In the genomic region with DNA sequence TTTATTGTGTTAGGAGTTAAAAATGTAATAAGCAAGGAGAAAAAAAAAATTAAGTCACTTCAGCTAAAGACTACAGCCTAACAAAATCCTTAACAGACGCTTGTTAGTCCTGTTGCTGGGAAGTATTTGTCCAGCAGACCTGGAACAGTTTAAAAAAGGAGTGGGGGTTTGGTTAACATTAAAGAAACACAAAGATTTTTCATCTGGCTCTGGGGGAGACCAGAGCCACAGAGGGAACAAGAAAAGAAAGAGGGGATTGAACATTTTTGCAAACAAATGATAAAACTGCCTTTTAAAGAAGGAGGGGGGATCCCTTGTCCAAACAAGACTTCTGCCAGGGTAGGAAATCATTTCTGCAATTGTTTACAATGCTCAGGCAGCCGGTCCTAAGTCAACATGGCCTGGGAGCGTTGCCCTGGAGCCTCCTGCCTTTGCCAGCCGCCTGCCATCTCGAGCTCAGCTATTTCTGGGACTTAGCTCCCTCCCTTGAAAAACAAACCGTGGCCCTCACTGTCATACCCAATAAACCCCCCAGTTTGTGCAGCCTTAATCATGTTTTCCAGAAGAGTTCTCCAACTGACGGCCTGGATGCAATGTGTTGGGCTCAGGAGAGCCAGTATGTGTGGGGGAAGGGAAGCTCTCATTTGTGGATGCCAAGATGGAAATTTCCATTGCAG, we compare ENCODE assay signal across 1 cellular context.
TF ChIP-seq lines count a peak whose summit lies in the region.

No MANE protein-coding gene starts in this region.

TF ChIP-seq in HepG2, 621 proteins besides CTCF, POLR2A, EP300 and RAD21 (continued from another document and continues in another):
- TF ChIP-seq, protein P1, sequence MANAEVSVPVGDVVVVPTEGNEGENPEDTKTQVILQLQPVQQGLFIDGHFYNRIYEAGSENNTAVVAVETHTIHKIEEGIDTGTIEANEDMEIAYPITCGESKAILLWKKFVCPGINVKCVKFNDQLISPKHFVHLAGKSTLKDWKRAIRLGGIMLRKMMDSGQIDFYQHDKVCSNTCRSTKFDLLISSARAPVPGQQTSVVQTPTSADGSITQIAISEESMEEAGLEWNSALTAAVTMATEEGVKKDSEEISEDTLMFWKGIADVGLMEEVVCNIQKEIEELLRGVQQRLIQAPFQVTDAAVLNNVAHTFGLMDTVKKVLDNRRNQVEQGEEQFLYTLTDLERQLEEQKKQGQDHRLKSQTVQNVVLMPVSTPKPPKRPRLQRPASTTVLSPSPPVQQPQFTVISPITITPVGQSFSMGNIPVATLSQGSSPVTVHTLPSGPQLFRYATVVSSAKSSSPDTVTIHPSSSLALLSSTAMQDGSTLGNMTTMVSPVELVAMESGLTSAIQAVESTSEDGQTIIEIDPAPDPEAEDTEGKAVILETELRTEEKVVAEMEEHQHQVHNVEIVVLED (CRISPR knock-in tag; IDR thresholded peaks at IDR 0.05; ENCODE audit: borderline replicate concordance): peak; percentile 26; the same call in 1 of the 2 replicates
- peak; percentile 71 for TF ChIP-seq NR2F6 (IDR thresholded peaks at IDR 0.05)
- TF ChIP-seq NR2F6 (CRISPR knock-in tag; IDR thresholded peaks at IDR 0.05): peak; percentile 75
- TF ChIP-seq ZNF775 (CRISPR knock-in tag; IDR thresholded peaks at IDR 0.05; ENCODE audit: borderline replicate concordance): no peak
- no peak for TF ChIP-seq ZSCAN20 (CRISPR knock-in tag; IDR thresholded peaks at IDR 0.05; ENCODE audit: borderline replicate concordance)
- TF ChIP-seq DMAP1 (CRISPR knock-in tag; IDR thresholded peaks at IDR 0.05): no peak; the same call in 1 of the 2 replicates
- peak; percentile 50; the same call in 1 of the 2 replicates for TF ChIP-seq ZNF160 (CRISPR knock-in tag; IDR thresholded peaks at IDR 0.05)
- TF ChIP-seq, protein P2, sequence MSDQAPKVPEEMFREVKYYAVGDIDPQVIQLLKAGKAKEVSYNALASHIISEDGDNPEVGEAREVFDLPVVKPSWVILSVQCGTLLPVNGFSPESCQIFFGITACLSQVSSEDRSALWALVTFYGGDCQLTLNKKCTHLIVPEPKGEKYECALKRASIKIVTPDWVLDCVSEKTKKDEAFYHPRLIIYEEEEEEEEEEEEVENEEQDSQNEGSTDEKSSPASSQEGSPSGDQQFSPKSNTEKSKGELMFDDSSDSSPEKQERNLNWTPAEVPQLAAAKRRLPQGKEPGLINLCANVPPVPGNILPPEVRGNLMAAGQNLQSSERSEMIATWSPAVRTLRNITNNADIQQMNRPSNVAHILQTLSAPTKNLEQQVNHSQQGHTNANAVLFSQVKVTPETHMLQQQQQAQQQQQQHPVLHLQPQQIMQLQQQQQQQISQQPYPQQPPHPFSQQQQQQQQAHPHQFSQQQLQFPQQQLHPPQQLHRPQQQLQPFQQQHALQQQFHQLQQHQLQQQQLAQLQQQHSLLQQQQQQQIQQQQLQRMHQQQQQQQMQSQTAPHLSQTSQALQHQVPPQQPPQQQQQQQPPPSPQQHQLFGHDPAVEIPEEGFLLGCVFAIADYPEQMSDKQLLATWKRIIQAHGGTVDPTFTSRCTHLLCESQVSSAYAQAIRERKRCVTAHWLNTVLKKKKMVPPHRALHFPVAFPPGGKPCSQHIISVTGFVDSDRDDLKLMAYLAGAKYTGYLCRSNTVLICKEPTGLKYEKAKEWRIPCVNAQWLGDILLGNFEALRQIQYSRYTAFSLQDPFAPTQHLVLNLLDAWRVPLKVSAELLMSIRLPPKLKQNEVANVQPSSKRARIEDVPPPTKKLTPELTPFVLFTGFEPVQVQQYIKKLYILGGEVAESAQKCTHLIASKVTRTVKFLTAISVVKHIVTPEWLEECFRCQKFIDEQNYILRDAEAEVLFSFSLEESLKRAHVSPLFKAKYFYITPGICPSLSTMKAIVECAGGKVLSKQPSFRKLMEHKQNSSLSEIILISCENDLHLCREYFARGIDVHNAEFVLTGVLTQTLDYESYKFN (CRISPR knock-in tag; conservative IDR thresholded peaks at IDR 0.05): peak; percentile 98
- TF ChIP-seq, protein P3, sequence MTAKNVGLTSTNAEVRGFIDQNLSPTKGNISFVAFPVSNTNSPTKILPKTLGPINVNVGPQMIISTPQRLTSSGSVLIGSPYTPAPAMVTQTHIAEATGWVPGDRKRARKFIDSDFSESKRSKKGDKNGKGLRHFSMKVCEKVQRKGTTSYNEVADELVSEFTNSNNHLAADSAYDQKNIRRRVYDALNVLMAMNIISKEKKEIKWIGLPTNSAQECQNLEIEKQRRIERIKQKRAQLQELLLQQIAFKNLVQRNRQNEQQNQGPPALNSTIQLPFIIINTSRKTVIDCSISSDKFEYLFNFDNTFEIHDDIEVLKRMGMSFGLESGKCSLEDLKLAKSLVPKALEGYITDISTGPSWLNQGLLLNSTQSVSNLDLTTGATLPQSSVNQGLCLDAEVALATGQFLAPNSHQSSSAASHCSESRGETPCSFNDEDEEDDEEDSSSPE (CRISPR knock-in tag; IDR thresholded peaks at IDR 0.05): 0 out of 2 replicates have a peak, but pooled peaks have one; percentile 21
- TF ChIP-seq, protein P4, sequence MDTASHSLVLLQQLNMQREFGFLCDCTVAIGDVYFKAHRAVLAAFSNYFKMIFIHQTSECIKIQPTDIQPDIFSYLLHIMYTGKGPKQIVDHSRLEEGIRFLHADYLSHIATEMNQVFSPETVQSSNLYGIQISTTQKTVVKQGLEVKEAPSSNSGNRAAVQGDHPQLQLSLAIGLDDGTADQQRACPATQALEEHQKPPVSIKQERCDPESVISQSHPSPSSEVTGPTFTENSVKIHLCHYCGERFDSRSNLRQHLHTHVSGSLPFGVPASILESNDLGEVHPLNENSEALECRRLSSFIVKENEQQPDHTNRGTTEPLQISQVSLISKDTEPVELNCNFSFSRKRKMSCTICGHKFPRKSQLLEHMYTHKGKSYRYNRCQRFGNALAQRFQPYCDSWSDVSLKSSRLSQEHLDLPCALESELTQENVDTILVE (CRISPR knock-in tag; IDR thresholded peaks at IDR 0.05): peak; percentile 60; the same call in 1 of the 2 replicates
- TF ChIP-seq, protein P5, sequence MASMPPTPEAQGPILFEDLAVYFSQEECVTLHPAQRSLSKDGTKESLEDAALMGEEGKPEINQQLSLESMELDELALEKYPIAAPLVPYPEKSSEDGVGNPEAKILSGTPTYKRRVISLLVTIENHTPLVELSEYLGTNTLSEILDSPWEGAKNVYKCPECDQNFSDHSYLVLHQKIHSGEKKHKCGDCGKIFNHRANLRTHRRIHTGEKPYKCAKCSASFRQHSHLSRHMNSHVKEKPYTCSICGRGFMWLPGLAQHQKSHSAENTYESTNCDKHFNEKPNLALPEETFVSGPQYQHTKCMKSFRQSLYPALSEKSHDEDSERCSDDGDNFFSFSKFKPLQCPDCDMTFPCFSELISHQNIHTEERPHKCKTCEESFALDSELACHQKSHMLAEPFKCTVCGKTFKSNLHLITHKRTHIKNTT (CRISPR knock-in tag; IDR thresholded peaks at IDR 0.05): no peak
- TF ChIP-seq ZNF619 (CRISPR knock-in tag; IDR thresholded peaks at IDR 0.05): 0 out of 2 replicates have a peak, but pooled peaks have one; percentile 62
- no peak for TF ChIP-seq CREB1 (IDR thresholded peaks at IDR 0.05)
- TF ChIP-seq CREB1 (CRISPR knock-in tag; IDR thresholded peaks at IDR 0.05): peak; percentile 65
- TF ChIP-seq TBX2 (CRISPR knock-in tag; IDR thresholded peaks at IDR 0.05; ENCODE audit: borderline replicate concordance): peak; percentile 94
- TF ChIP-seq KDM6A (CRISPR knock-in tag; IDR thresholded peaks at IDR 0.05; ENCODE audit: low read depth): peak; percentile 66; the same call in 1 of the 2 replicates
- TF ChIP-seq, protein P6, sequence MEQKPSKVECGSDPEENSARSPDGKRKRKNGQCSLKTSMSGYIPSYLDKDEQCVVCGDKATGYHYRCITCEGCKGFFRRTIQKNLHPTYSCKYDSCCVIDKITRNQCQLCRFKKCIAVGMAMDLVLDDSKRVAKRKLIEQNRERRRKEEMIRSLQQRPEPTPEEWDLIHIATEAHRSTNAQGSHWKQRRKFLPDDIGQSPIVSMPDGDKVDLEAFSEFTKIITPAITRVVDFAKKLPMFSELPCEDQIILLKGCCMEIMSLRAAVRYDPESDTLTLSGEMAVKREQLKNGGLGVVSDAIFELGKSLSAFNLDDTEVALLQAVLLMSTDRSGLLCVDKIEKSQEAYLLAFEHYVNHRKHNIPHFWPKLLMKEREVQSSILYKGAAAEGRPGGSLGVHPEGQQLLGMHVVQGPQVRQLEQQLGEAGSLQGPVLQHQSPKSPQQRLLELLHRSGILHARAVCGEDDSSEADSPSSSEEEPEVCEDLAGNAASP (CRISPR knock-in tag; IDR thresholded peaks at IDR 0.05; ENCODE audit: borderline replicate concordance): peak; percentile 63; the same call in 1 of the 2 replicates
- 0 out of 2 replicates have a peak, but pooled peaks have one; percentile 17 for TF ChIP-seq MAFF (IDR thresholded peaks at IDR 0.05; ENCODE audit: low read depth, low read length)
- TF ChIP-seq ZNF430 (CRISPR knock-in tag; IDR thresholded peaks at IDR 0.05): peak; percentile 86
- TF ChIP-seq ARNTL (CRISPR knock-in tag; IDR thresholded peaks at IDR 0.05): no peak
- TF ChIP-seq ERF (CRISPR knock-in tag; IDR thresholded peaks at IDR 0.05): peak; percentile 69; the same call in 1 of the 2 replicates
- TF ChIP-seq EHMT2 (IDR thresholded peaks at IDR 0.05; ENCODE audit: borderline replicate concordance, low read depth, low read length): 0 out of 2 replicates have a peak, but pooled peaks have one; percentile 49
- TF ChIP-seq CEBPG (CRISPR knock-in tag; IDR thresholded peaks at IDR 0.05): peak; percentile 69
- peak; percentile 76 for TF ChIP-seq HNF4A (CRISPR knock-in tag; IDR thresholded peaks at IDR 0.05)
- TF ChIP-seq, protein P7, sequence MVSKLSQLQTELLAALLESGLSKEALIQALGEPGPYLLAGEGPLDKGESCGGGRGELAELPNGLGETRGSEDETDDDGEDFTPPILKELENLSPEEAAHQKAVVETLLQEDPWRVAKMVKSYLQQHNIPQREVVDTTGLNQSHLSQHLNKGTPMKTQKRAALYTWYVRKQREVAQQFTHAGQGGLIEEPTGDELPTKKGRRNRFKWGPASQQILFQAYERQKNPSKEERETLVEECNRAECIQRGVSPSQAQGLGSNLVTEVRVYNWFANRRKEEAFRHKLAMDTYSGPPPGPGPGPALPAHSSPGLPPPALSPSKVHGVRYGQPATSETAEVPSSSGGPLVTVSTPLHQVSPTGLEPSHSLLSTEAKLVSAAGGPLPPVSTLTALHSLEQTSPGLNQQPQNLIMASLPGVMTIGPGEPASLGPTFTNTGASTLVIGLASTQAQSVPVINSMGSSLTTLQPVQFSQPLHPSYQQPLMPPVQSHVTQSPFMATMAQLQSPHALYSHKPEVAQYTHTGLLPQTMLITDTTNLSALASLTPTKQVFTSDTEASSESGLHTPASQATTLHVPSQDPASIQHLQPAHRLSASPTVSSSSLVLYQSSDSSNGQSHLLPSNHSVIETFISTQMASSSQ (IDR thresholded peaks at IDR 0.05; ENCODE audit: low read depth): peak; percentile 81
- TF ChIP-seq, protein P7 (CRISPR knock-in tag; IDR thresholded peaks at IDR 0.05; ENCODE audit: borderline replicate concordance): peak; percentile 86
- TF ChIP-seq, protein P8, sequence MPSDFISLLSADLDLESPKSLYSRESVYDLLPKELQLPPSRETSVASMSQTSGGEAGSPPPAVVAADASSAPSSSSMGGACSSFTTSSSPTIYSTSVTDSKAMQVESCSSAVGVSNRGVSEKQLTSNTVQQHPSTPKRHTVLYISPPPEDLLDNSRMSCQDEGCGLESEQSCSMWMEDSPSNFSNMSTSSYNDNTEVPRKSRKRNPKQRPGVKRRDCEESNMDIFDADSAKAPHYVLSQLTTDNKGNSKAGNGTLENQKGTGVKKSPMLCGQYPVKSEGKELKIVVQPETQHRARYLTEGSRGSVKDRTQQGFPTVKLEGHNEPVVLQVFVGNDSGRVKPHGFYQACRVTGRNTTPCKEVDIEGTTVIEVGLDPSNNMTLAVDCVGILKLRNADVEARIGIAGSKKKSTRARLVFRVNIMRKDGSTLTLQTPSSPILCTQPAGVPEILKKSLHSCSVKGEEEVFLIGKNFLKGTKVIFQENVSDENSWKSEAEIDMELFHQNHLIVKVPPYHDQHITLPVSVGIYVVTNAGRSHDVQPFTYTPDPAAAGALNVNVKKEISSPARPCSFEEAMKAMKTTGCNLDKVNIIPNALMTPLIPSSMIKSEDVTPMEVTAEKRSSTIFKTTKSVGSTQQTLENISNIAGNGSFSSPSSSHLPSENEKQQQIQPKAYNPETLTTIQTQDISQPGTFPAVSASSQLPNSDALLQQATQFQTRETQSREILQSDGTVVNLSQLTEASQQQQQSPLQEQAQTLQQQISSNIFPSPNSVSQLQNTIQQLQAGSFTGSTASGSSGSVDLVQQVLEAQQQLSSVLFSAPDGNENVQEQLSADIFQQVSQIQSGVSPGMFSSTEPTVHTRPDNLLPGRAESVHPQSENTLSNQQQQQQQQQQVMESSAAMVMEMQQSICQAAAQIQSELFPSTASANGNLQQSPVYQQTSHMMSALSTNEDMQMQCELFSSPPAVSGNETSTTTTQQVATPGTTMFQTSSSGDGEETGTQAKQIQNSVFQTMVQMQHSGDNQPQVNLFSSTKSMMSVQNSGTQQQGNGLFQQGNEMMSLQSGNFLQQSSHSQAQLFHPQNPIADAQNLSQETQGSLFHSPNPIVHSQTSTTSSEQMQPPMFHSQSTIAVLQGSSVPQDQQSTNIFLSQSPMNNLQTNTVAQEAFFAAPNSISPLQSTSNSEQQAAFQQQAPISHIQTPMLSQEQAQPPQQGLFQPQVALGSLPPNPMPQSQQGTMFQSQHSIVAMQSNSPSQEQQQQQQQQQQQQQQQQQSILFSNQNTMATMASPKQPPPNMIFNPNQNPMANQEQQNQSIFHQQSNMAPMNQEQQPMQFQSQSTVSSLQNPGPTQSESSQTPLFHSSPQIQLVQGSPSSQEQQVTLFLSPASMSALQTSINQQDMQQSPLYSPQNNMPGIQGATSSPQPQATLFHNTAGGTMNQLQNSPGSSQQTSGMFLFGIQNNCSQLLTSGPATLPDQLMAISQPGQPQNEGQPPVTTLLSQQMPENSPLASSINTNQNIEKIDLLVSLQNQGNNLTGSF (CRISPR knock-in tag; IDR thresholded peaks at IDR 0.05): 0 out of 2 replicates have a peak, but pooled peaks have one; percentile 64
- TF ChIP-seq MIER2 (CRISPR knock-in tag; IDR thresholded peaks at IDR 0.05): peak; percentile 51; the same call in 1 of the 2 replicates
- peak; percentile 61; the same call in 1 of the 2 replicates for TF ChIP-seq ZNF614 (CRISPR knock-in tag; IDR thresholded peaks at IDR 0.05; ENCODE audit: borderline replicate concordance)
